Comparison of ENCODE assay signal across 9 cellular contexts in genomic region chr5:151234476-151235238, GRCh38. TPM values are rescaled to one million over a fixed set of nuclear protein-coding genes. Genes with fewer than 3 reads are reported as not detected.
DNase-seq lines count a peak whose midpoint lies in the region; ATAC-seq and TF ChIP-seq lines count a peak whose summit lies in the region.
"Had no signal": no experiment of that assay in that cellular context is flagged by ENCODE, and none has a peak within 500 bp of the region (broad histone marks: within the 10 kb centered on the region; RNA-seq: fewer than 3 reads in every experiment).

No MANE protein-coding gene starts in this region.

- H3K4me1 Mint-ChIP-seq in natural killer cell: peaks cover 17% of the 10 kb centered on the region in 2 donors

- intact Hi-C loops in natural killer cell (cut with micrococcal nuclease): loop anchor here (5.0 kb wide), 2 partner anchors 77 to 97 kb away; partner anchors contain the start of gene ANXA6

- in situ Hi-C loops in brain microvascular endothelial cell (cut with HindIII; ENCODE audit: low pct_ligation_motif_present, low sequenced_read_pairs): no loop called here

- no peaks in the 10 kb centered on the region for H3K4me1 ChIP-seq in foreskin keratinocyte
- H3K4me1 ChIP-seq: SJSA1 had no signal

- H3K9me3 Mint-ChIP-seq in natural killer cell: no peaks in the 10 kb centered on the region

- ATAC-seq in GM21367 (IDR thresholded peaks at IDR 0.05; ENCODE audit: unreplicated experiment): peak; percentile 74
- peak; percentile 52 for ATAC-seq in HG03575 (IDR thresholded peaks at IDR 0.05; ENCODE audit: extremely low read depth, insufficient number of reproducible peaks, low FRiP score, unreplicated experiment)
- ATAC-seq in natural killer cell: peak; percentile 71 to 89 (median 77)
- no peak for ATAC-seq in foreskin keratinocyte
- ATAC-seq in HG02970 (IDR thresholded peaks at IDR 0.05; ENCODE audit: low FRiP score, unreplicated experiment): no peak

- H3K27ac ChIP-seq in brain microvascular endothelial cell (no peak overlapping the region), foreskin keratinocyte (no peak overlapping the region)
- H3K27ac ChIP-seq: SJSA1 had no signal

- H3K27me3 ChIP-seq in brain microvascular endothelial cell (replicated peaks) (peaks cover 12% of the 10 kb centered on the region), foreskin keratinocyte (peaks cover 14% of the 10 kb centered on the region)

- H3K27ac Mint-ChIP-seq in natural killer cell: peak overlapping the region; percentile 41 to 72

- H3K36me3 Mint-ChIP-seq in natural killer cell: no peaks in the 10 kb centered on the region

- peak overlapping the region; percentile 46 for H3K4me3 Mint-ChIP-seq in natural killer cell

- TF ChIP-seq CTCF in GM10266 (IDR thresholded peaks at IDR 0.05; ENCODE audit: control insufficient read depth, insufficient read depth, low read depth, missing control alignments): no peak
- no peak for TF ChIP-seq CTCF in brain microvascular endothelial cell (IDR thresholded peaks at IDR 0.05; ENCODE audit: low read depth, low read length, missing control alignments)
- TF ChIP-seq CTCF in natural killer cell (IDR thresholded peaks at IDR 0.05): no peak
- TF ChIP-seq CTCF in foreskin keratinocyte (conservative IDR thresholded peaks at IDR 0.05): no peak

- H3K4me3 ChIP-seq in brain microvascular endothelial cell (ENCODE audit: low read depth, low read length): no peak overlapping the region
- H3K4me3 ChIP-seq: SJSA1 had no signal

- H3K27me3 Mint-ChIP-seq in natural killer cell (ENCODE audit: low read depth in 2 of 2): no peaks in the 10 kb centered on the region

- H3K36me3 ChIP-seq in brain microvascular endothelial cell (replicated peaks): no peaks in the 10 kb centered on the region
- H3K36me3 ChIP-seq: SJSA1 had no signal

- DNase-seq in GM10266 (ENCODE audit: extremely low spot score) (peak; percentile 79), brain microvascular endothelial cell (peak; percentile 38), natural killer cell (peak; percentile 21), OCI-M2 (lab: John Stamatoyannopoulos, UW; ENCODE audit: unreplicated experiment) (no peak), foreskin keratinocyte (no peak)

RNA-seq across cellular contexts. Expression of gene CCDC69, which starts 10.8 kb away (rescaled TPM):
- 100 to 1,000 TPM; 181 to 227 (median 204) TPM for total RNA-seq in natural killer cell
- 4.3 and 6.1 TPM in 2 replicates for total RNA-seq in foreskin keratinocyte
- 3.5 and 4.2 TPM in 2 replicates for polyA plus RNA-seq in foreskin keratinocyte

RNA-seq across cellular contexts. Expression of gene GM2A, which starts 18.3 kb away (rescaled TPM):
- total RNA-seq in natural killer cell (10 to 100 TPM in 2 of 3 donors, 1 to 10 TPM in 1; 9.6 to 15.9 (median 15.6) TPM), foreskin keratinocyte (71.5 and 97.6 TPM in 2 replicates)
- polyA plus RNA-seq in foreskin keratinocyte: 42.1 and 69.5 TPM in 2 replicates

Comparison
In these comparisons a context has a peak if more than half of its experiments do, and no peak if none do; other contexts are left out.
1. DNase-seq: peak in GM10266 (single experiment), brain microvascular endothelial cell (single experiment) and natural killer cell (single experiment); none in OCI-M2 (single experiment) and foreskin keratinocyte (0 of 2).
2. ATAC-seq: peak in GM21367 (single experiment), HG03575 (single experiment) and natural killer cell (3 of 3); none in foreskin keratinocyte (single experiment) and HG02970 (single experiment).
3. RNA of gene CCDC69, which starts 10.8 kb away (total RNA-seq): 181 to 227 TPM in natural killer cell; 4.3 to 6.1 TPM in foreskin keratinocyte; every median in the first group is over 10 times any median in the second.